ENCODE assay signal across 19 cellular contexts in genomic region chr7:36712015-36712414, GRCh38. TPM values are rescaled to one million over a fixed set of nuclear protein-coding genes. Genes with fewer than 3 reads are reported as not detected.
DNase-seq lines count a peak whose midpoint lies in the region; ATAC-seq, FAIRE-seq and TF ChIP-seq lines count a peak whose summit lies in the region.
"Had no signal": no experiment of that assay in that cellular context is flagged by ENCODE, and none has a peak within 500 bp of the region (broad histone marks: within the 10 kb centered on the region; RNA-seq: fewer than 3 reads in every experiment).

No MANE protein-coding gene starts in this region.

- H3K4me3 ChIP-seq in HEK293 (ENCODE audit: low read depth, low read length) = no peak overlapping the region
- H3K4me3 ChIP-seq in pancreas = no peak overlapping the region
- no peak overlapping the region for H3K4me3 ChIP-seq in tibial nerve

- no peaks in the 10 kb centered on the region for H3K27me3 ChIP-seq in CD4-positive, alpha-beta T cell (ENCODE audit: control insufficient read depth, insufficient read depth, low read length)
- no peaks in the 10 kb centered on the region for H3K27me3 ChIP-seq in pancreas
- H3K27me3 ChIP-seq in tibial nerve = no peaks in the 10 kb centered on the region

- no peaks in the 10 kb centered on the region for H3K9me3 ChIP-seq in CD4-positive, alpha-beta T cell (ENCODE audit: control insufficient read depth, low read length)
- H3K9me3 ChIP-seq in HEK293 (ENCODE audit: control insufficient read depth, insufficient read depth, low read depth, low read length) (no peaks in the 10 kb centered on the region), pancreas (no peaks in the 10 kb centered on the region), tibial nerve (peaks cover 0 to 5% (median 0%) of the 10 kb centered on the region in 4 donors)

- ATAC-seq in CD4-positive, alpha-beta T cell (ENCODE audit: poor library complexity) = no peak
- ATAC-seq in pancreas = peak; percentile 43 to 82 (median 57)
- no peak for ATAC-seq in HG02981 (IDR thresholded peaks at IDR 0.05; ENCODE audit: unreplicated experiment)
- ATAC-seq in activated CD8-positive, alpha-beta memory T cell treated with anti-CD3 and anti-CD28 coated beads, Interleukin-2, amount 10 ng/mL, durations not matched to agents 7 days and 5 days = no peak
- ATAC-seq: Right ventricle myocardium inferior had no signal

- intact Hi-C loops in CD4-positive, alpha-beta T cell (cut with DNase I, micrococcal nuclease) = no loop called here
- intact Hi-C loops in pancreas (cut with DNase I) = no loop called here

- peaks cover 72% of the 10 kb centered on the region for H3K36me3 Mint-ChIP-seq in CD4-positive, alpha-beta T cell (ENCODE audit: low read depth)
- H3K36me3 Mint-ChIP-seq in activated CD8-positive, alpha-beta memory T cell treated with anti-CD3 and anti-CD28 coated beads, Interleukin-2, amount 10 ng/mL, durations not matched to agents 7 days and 5 days = peaks cover 53% of the 10 kb centered on the region

- no peak for TF ChIP-seq POLR2A in tibial nerve (IDR thresholded peaks at IDR 0.05)

- DNase-seq in CD4-positive, alpha-beta T cell = no peak
- DNase-seq in astrocyte of the hippocampus (ENCODE audit: low read depth, low spot score) (peak; percentile 12), pancreas (peak in 1 of 6 donors; percentile 25), tibial nerve (ENCODE audit: low spot score in 2 of 2) (no peak)
- DNase-seq in activated CD8-positive, alpha-beta memory T cell treated with anti-CD3 and anti-CD28 coated beads, Interleukin-2, amount 10 ng/mL, durations not matched to agents 7 days and 5 days = no peak
- DNase-seq: CD4-positive, alpha-beta memory T cell; DND-41; GF-D8; GOT3; HFFc6; Karpas-422; MM.1S; NCI-H1105; NCI-H187 treated with DMSO at 0.1 percent for 48 hours; NCI-H774 had no signal

- CTCF ChIA-PET in CD4-positive, alpha-beta T cell (lab: Charles Lee) = no interaction called here
- CTCF ChIA-PET in HEK293 (lab: Yijun Ruan, JAX) = interaction anchor here (0.6 to 1.5 kb wide), 2 partner anchors 42 to 472 kb away, joined by 3 to 4 read pairs; no protein-coding TSS in a partner anchor
- CTCF ChIA-PET in activated CD8-positive, alpha-beta memory T cell treated with anti-CD3 and anti-CD28 coated beads, Interleukin-2, amount 10 ng/mL, durations not matched to agents 7 days and 5 days (lab: Charles Lee) = no interaction called here

- peaks cover 26% of the 10 kb centered on the region for H3K4me1 Mint-ChIP-seq in CD4-positive, alpha-beta T cell (ENCODE audit: low read depth)
- H3K4me1 Mint-ChIP-seq in activated CD8-positive, alpha-beta memory T cell treated with anti-CD3 and anti-CD28 coated beads, Interleukin-2, amount 10 ng/mL, durations not matched to agents 7 days and 5 days = peaks cover 55% of the 10 kb centered on the region
- H3K4me1 Mint-ChIP-seq: B cell had no signal

- H3K27ac ChIP-seq in CD4-positive, alpha-beta T cell (ENCODE audit: low read depth, low read length) = no peak overlapping the region
- no peak overlapping the region for H3K27ac ChIP-seq in HEK293 (ENCODE audit: extremely low read depth, low read depth, low read length)
- peak overlapping the region in 3 of 4 donors; percentile 6 to 77 (median 74) for H3K27ac ChIP-seq in pancreas
- no peak overlapping the region for H3K27ac ChIP-seq in tibial nerve

- H3K9me3 Mint-ChIP-seq in CD4-positive, alpha-beta T cell = peaks cover 3% of the 10 kb centered on the region
- H3K9me3 Mint-ChIP-seq in activated CD8-positive, alpha-beta memory T cell treated with anti-CD3 and anti-CD28 coated beads, Interleukin-2, amount 10 ng/mL, durations not matched to agents 7 days and 5 days (ENCODE audit: low read depth) = peaks cover 8% of the 10 kb centered on the region

- H3K4me3 Mint-ChIP-seq in CD4-positive, alpha-beta T cell = no peak overlapping the region
- no peak overlapping the region for H3K4me3 Mint-ChIP-seq in activated CD8-positive, alpha-beta memory T cell treated with anti-CD3 and anti-CD28 coated beads, Interleukin-2, amount 10 ng/mL, durations not matched to agents 7 days and 5 days
- H3K4me3 Mint-ChIP-seq: B cell; CD4-positive, alpha-beta memory T cell; HFFc6 had no signal

- no peak for TF ChIP-seq EP300 in tibial nerve (IDR thresholded peaks at IDR 0.05)

- 63 to 65% methylated on average over 5 of the region's 5 CpGs for WGBS in pancreas, 2 donors
- WGBS in tibial nerve, 2 donors = 83 to 85% methylated on average over 5 of the region's 5 CpGs

- no peak for FAIRE-seq in pancreas (lab: Jason Lieb, UNC)

- H3K4me1 ChIP-seq in HEK293 (ENCODE audit: control insufficient read depth, insufficient read depth, low read length) = peaks cover 7% of the 10 kb centered on the region
- peaks cover 7 to 14% (median 11%) of the 10 kb centered on the region in 3 donors for H3K4me1 ChIP-seq in pancreas
- no peaks in the 10 kb centered on the region for H3K4me1 ChIP-seq in tibial nerve

- TF ChIP-seq CTCF in CD4-positive, alpha-beta T cell (IDR thresholded peaks at IDR 0.05) = no peak
- TF ChIP-seq CTCF in HEK293 (tag by site-specific recombination; IDR thresholded peaks at IDR 0.05) (no peak), pancreas (IDR thresholded peaks at IDR 0.05) (no peak), tibial nerve (IDR thresholded peaks at IDR 0.05) (no peak)

- H3K36me3 ChIP-seq in HEK293 (ENCODE audit: control insufficient read depth in 2 of 2, insufficient read depth in 1 of 2, low read length in 2 of 2) = no peaks in the 10 kb centered on the region
- no peaks in the 10 kb centered on the region for H3K36me3 ChIP-seq in pancreas
- H3K36me3 ChIP-seq in tibial nerve = no peaks in the 10 kb centered on the region

- peak overlapping the region; percentile 16 for H3K27ac Mint-ChIP-seq in CD4-positive, alpha-beta T cell
- H3K27ac Mint-ChIP-seq in activated CD8-positive, alpha-beta memory T cell treated with anti-CD3 and anti-CD28 coated beads, Interleukin-2, amount 10 ng/mL, durations not matched to agents 7 days and 5 days = no peak overlapping the region
- H3K27ac Mint-ChIP-seq: B cell, HFFc6 had no signal

- no peaks in the 10 kb centered on the region for H3K27me3 Mint-ChIP-seq in CD4-positive, alpha-beta T cell
- H3K27me3 Mint-ChIP-seq in activated CD8-positive, alpha-beta memory T cell treated with anti-CD3 and anti-CD28 coated beads, Interleukin-2, amount 10 ng/mL, durations not matched to agents 7 days and 5 days = no peaks in the 10 kb centered on the region
- H3K27me3 Mint-ChIP-seq: CD4-positive, alpha-beta memory T cell had no signal

- POLR2A ChIA-PET in CD4-positive, alpha-beta T cell (lab: Charles Lee) = no interaction called here
- POLR2A ChIA-PET in HEK293 (lab: Yijun Ruan, JAX) = no interaction called here

TF ChIP-seq in HEK293, 187 proteins besides CTCF, POLR2A, EP300 and RAD21 (continues in another document):
- TF ChIP-seq FEZF1 (tag by site-specific recombination; IDR thresholded peaks at IDR 0.05) (peak; percentile 62), ZNF341 (tag by site-specific recombination; IDR thresholded peaks at IDR 0.05; ENCODE audit: low read depth) (no peak), TRIM28 (IDR thresholded peaks at IDR 0.05; ENCODE audit: borderline replicate concordance, low read length) (no peak), ZNF426 (tag by site-specific recombination; IDR thresholded peaks at IDR 0.05) (no peak), BCL11B (tag by site-specific recombination; IDR thresholded peaks at IDR 0.05; ENCODE audit: low read depth) (no peak), ZNF214 (tag by site-specific recombination; IDR thresholded peaks at IDR 0.05; ENCODE audit: borderline replicate concordance) (no peak), ZNF830 (tag by site-specific recombination; IDR thresholded peaks at IDR 0.05; ENCODE audit: low read depth) (no peak), ZNF423 (tag by site-specific recombination; IDR thresholded peaks at IDR 0.05) (no peak), HOXA7 (CRISPR knock-in tag; IDR thresholded peaks at IDR 0.05; ENCODE audit: borderline replicate concordance) (no peak), PRDM10 (tag by site-specific recombination; IDR thresholded peaks at IDR 0.05) (no peak), ZNF23 (tag by site-specific recombination; IDR thresholded peaks at IDR 0.05; ENCODE audit: borderline replicate concordance) (no peak)

RNA-seq across cellular contexts. Expression of gene AOAH, which starts 12.3 kb away (rescaled TPM):
- 10 to 100 TPM; 27.5 to 30.3 TPM for total RNA-seq in CD4-positive, alpha-beta T cell
- total RNA-seq in pancreas (1 to 10 TPM in 5 of 6 donors, under 1 TPM in 1; 0.79 to 9.0 (median 1.7) TPM), tibial nerve (10 to 100 TPM in 2 of 4 donors, 1 to 10 TPM in 2; 7.5 to 17.8 (median 9.1) TPM)
- polyA plus RNA-seq in pancreas = 1 to 10 TPM; 2.0 to 2.6 TPM
- total RNA-seq in activated CD8-positive, alpha-beta memory T cell treated with anti-CD3 and anti-CD28 coated beads, Interleukin-2, amount 10 ng/mL, durations not matched to agents 7 days and 5 days = 10 to 100 TPM; 44.5 to 48.8 TPM
- total RNA-seq: HFFc6 had no signal

Comparison
In these comparisons a context has a peak if more than half of its experiments do, and no peak if none do; other contexts are left out.
1. ATAC-seq: peak in pancreas (4 of 4); none in CD4-positive, alpha-beta T cell (single experiment), HG02981 (single experiment) and activated CD8-positive, alpha-beta memory T cell treated with anti-CD3 and anti-CD28 coated beads, Interleukin-2, amount 10 ng/mL, durations not matched to agents 7 days and 5 days (single experiment).
2. H3K27ac ChIP-seq: peak in pancreas (3 of 4); none in CD4-positive, alpha-beta T cell (single experiment), HEK293 (single experiment) and tibial nerve (0 of 4).